1 cellular context compared by ENCODE assay signal in the genomic region with DNA sequence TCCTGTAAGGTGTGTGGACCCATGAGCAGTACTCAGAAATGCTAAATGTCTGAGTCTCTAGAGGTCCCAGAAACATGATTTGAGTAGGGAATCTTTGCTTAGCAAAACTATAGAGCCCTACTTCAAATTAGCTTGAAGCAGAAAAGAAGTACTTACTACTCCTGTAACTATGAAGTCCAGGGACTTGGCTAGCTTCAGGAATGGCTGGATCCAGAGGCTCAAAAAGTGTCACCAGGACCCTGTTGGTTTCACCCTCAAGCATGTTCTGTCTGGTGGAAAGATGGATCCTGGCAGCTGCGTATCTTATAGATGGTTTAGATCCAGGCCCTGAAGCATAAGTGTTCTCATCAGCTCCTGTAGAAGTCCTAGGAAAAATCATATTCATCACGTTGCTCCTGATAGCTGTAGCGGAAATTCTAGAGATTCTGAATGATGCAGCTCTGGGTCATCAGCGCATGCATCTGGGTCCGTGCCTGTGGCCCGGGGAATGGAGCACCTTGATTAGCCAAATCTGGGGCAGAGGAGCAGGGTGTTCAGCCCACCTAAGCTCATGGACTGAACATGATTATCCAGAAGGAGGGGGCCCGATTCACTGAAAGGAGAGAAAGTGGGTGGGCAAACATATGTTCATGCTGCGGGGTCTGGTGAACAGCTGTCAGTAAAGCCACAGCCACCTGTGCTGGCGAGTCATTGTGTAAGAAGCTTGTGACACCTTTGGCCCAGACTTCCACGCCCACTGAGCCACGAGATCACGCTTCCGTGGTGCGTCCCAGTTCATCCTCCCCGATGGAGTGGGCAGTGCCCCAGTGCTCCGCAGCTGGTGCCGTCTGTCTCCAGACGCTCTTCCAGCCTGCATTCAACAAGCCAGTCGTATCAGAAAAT.
TF ChIP-seq lines count a peak whose summit lies in the region.

No MANE protein-coding gene starts in this region.

TF ChIP-seq in GM12878, 131 proteins besides CTCF, POLR2A, EP300 and RAD21 (continues in another document):
- TF ChIP-seq ZBED1 (IDR thresholded peaks at IDR 0.05; ENCODE audit: borderline replicate concordance) (peak; percentile 81; the same call in 1 of the 2 replicates), SMARCA5 (IDR thresholded peaks at IDR 0.05) (no peak), MTA2 (IDR thresholded peaks at IDR 0.05; ENCODE audit: low read depth) (peak; percentile 48; the same call in 1 of the 2 replicates), ASH2L (IDR thresholded peaks at IDR 0.05; ENCODE audit: borderline replicate concordance, low read depth) (no peak), TARDBP (IDR thresholded peaks at IDR 0.05; ENCODE audit: borderline replicate concordance) (no peak), DPF2 (IDR thresholded peaks at IDR 0.05) (peak; percentile 75; the same call in 1 of the 2 replicates), NFIC (IDR thresholded peaks at IDR 0.05; ENCODE audit: low read depth, low read length) (no peak), CBX5 (IDR thresholded peaks at IDR 0.05; ENCODE audit: low read depth) (no peak), CEBPB (IDR thresholded peaks at IDR 0.05; ENCODE audit: borderline replicate concordance in 1 of 2, low read depth in 2 of 2, low read length in 2 of 2) (no peak), CBFB (IDR thresholded peaks at IDR 0.05; ENCODE audit: low read depth) (peak; percentile 79), RELA (IDR thresholded peaks at IDR 0.05; ENCODE audit: borderline replicate concordance, partially characterized antibody) (no peak), ZNF217 (IDR thresholded peaks at IDR 0.05) (no peak), CREM (IDR thresholded peaks at IDR 0.05; ENCODE audit: low read depth) (peak; percentile 79), STAT3 (IDR thresholded peaks at IDR 0.05; ENCODE audit: low read depth, low read length) (no peak), EGR1 (IDR thresholded peaks at IDR 0.05; ENCODE audit: borderline replicate concordance in 1 of 2, low read depth in 2 of 2, low read length in 2 of 2) (peak in 1 of 2 experiments; percentile 58; a peak in 2 of 3 replicates), ZNF384 (IDR thresholded peaks at IDR 0.05; ENCODE audit: borderline replicate concordance, low read depth, low read length) (no peak), SMAD5 (IDR thresholded peaks at IDR 0.05; ENCODE audit: low read depth) (no peak), BCL11A (IDR thresholded peaks at IDR 0.05; ENCODE audit: low read depth, low read length) (peak; percentile 87), ATF7 (IDR thresholded peaks at IDR 0.05; ENCODE audit: low read depth) (peak; percentile 29; the same call in 1 of the 2 replicates), NFYA (IDR thresholded peaks at IDR 0.05; ENCODE audit: borderline replicate concordance, low read depth, low read length) (no peak), POU2F2 (IDR thresholded peaks at IDR 0.05; ENCODE audit: borderline replicate concordance, low read depth, low read length) (0 out of 3 replicates have a peak, but pooled peaks have one; percentile 27), SMAD1 (IDR thresholded peaks at IDR 0.05; ENCODE audit: low read depth, partially characterized antibody) (no peak), BACH1 (IDR thresholded peaks at IDR 0.05; ENCODE audit: borderline replicate concordance) (peak; percentile 45; the same call in 1 of the 2 replicates), NR2F1 (conservative IDR thresholded peaks at IDR 0.05) (peak; percentile 80), ZNF622 (IDR thresholded peaks at IDR 0.05) (no peak), SIX5 (IDR thresholded peaks at IDR 0.05; ENCODE audit: low read depth, low read length, severe bottlenecking) (no peak), TCF12 (IDR thresholded peaks at IDR 0.05; ENCODE audit: low read depth, low read length) (peak; percentile 100), YY1 (IDR thresholded peaks at IDR 0.05; ENCODE audit: low read depth, low read length) (peak; percentile 48; the same call in 1 of the 2 replicates), RAD51 (IDR thresholded peaks at IDR 0.05) (no peak), HDGF (IDR thresholded peaks at IDR 0.05) (no peak), IKZF2 (IDR thresholded peaks at IDR 0.05) (peak in 1 of 2 experiments; percentile 49; a peak in 3 of 4 replicates), BHLHE40 (IDR thresholded peaks at IDR 0.05; ENCODE audit: borderline replicate concordance in 1 of 2, low read depth in 2 of 2, low read length in 1 of 2) (peak; percentile 74 to 91), NRF1 (conservative IDR thresholded peaks at IDR 0.05; ENCODE audit: low read depth, low read length) (no peak), BMI1 (IDR thresholded peaks at IDR 0.05; ENCODE audit: borderline replicate concordance) (no peak), TCF3 (IDR thresholded peaks at IDR 0.05; ENCODE audit: borderline replicate concordance, insufficient read depth, low read depth, low read length) (peak; percentile 99), IKZF1 (conservative IDR thresholded peaks at IDR 0.05) (peak; percentile 83), SIN3A (IDR thresholded peaks at IDR 0.05; ENCODE audit: low read depth, low read length) (no peak; the same call in 1 of the 2 replicates)
- TF ChIP-seq, protein P1, sequence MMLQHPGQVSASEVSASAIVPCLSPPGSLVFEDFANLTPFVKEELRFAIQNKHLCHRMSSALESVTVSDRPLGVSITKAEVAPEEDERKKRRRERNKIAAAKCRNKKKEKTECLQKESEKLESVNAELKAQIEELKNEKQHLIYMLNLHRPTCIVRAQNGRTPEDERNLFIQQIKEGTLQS (IDR thresholded peaks at IDR 0.05; ENCODE audit: borderline replicate concordance, extremely low read depth, low read depth, low read length): no peak
- TF ChIP-seq, protein P2, sequence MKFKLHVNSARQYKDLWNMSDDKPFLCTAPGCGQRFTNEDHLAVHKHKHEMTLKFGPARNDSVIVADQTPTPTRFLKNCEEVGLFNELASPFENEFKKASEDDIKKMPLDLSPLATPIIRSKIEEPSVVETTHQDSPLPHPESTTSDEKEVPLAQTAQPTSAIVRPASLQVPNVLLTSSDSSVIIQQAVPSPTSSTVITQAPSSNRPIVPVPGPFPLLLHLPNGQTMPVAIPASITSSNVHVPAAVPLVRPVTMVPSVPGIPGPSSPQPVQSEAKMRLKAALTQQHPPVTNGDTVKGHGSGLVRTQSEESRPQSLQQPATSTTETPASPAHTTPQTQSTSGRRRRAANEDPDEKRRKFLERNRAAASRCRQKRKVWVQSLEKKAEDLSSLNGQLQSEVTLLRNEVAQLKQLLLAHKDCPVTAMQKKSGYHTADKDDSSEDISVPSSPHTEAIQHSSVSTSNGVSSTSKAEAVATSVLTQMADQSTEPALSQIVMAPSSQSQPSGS (IDR thresholded peaks at IDR 0.05; ENCODE audit: low read length): no peak
- TF ChIP-seq, protein P3, sequence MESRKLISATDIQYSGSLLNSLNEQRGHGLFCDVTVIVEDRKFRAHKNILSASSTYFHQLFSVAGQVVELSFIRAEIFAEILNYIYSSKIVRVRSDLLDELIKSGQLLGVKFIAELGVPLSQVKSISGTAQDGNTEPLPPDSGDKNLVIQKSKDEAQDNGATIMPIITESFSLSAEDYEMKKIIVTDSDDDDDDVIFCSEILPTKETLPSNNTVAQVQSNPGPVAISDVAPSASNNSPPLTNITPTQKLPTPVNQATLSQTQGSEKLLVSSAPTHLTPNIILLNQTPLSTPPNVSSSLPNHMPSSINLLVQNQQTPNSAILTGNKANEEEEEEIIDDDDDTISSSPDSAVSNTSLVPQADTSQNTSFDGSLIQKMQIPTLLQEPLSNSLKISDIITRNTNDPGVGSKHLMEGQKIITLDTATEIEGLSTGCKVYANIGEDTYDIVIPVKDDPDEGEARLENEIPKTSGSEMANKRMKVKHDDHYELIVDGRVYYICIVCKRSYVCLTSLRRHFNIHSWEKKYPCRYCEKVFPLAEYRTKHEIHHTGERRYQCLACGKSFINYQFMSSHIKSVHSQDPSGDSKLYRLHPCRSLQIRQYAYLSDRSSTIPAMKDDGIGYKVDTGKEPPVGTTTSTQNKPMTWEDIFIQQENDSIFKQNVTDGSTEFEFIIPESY (IDR thresholded peaks at IDR 0.05): no peak
- TF ChIP-seq, protein P4, sequence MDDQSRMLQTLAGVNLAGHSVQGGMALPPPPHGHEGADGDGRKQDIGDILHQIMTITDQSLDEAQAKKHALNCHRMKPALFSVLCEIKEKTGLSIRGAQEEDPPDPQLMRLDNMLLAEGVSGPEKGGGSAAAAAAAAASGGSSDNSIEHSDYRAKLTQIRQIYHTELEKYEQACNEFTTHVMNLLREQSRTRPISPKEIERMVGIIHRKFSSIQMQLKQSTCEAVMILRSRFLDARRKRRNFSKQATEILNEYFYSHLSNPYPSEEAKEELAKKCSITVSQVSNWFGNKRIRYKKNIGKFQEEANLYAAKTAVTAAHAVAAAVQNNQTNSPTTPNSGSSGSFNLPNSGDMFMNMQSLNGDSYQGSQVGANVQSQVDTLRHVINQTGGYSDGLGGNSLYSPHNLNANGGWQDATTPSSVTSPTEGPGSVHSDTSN (IDR thresholded peaks at IDR 0.05; ENCODE audit: insufficient replicate concordance, low read depth, low read length): peak; percentile 59
- TF ChIP-seq, protein P5, sequence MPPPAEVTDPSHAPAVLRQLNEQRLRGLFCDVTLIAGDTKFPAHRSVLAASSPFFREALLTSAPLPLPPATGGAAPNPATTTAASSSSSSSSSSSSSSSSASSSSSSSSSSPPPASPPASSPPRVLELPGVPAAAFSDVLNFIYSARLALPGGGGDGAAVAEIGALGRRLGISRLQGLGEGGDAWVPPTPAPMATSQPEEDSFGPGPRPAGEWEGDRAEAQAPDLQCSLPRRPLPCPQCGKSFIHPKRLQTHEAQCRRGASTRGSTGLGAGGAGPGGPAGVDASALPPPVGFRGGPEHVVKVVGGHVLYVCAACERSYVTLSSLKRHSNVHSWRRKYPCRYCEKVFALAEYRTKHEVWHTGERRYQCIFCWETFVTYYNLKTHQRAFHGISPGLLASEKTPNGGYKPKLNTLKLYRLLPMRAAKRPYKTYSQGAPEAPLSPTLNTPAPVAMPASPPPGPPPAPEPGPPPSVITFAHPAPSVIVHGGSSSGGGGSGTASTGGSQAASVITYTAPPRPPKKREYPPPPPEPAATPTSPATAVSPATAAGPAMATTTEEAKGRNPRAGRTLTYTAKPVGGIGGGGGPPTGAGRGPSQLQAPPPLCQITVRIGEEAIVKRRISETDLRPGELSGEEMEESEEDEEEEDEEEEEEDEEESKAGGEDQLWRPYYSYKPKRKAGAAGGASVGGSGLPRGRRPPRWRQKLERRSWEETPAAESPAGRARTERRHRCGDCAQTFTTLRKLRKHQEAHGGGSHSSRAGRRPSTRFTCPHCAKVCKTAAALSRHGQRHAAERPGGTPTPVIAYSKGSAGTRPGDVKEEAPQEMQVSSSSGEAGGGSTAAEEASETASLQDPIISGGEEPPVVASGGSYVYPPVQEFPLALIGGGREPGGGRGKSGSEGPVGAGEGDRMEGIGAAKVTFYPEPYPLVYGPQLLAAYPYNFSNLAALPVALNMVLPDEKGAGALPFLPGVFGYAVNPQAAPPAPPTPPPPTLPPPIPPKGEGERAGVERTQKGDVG (CRISPR knock-in tag; IDR thresholded peaks at IDR 0.05): no peak
- TF ChIP-seq, protein P6, sequence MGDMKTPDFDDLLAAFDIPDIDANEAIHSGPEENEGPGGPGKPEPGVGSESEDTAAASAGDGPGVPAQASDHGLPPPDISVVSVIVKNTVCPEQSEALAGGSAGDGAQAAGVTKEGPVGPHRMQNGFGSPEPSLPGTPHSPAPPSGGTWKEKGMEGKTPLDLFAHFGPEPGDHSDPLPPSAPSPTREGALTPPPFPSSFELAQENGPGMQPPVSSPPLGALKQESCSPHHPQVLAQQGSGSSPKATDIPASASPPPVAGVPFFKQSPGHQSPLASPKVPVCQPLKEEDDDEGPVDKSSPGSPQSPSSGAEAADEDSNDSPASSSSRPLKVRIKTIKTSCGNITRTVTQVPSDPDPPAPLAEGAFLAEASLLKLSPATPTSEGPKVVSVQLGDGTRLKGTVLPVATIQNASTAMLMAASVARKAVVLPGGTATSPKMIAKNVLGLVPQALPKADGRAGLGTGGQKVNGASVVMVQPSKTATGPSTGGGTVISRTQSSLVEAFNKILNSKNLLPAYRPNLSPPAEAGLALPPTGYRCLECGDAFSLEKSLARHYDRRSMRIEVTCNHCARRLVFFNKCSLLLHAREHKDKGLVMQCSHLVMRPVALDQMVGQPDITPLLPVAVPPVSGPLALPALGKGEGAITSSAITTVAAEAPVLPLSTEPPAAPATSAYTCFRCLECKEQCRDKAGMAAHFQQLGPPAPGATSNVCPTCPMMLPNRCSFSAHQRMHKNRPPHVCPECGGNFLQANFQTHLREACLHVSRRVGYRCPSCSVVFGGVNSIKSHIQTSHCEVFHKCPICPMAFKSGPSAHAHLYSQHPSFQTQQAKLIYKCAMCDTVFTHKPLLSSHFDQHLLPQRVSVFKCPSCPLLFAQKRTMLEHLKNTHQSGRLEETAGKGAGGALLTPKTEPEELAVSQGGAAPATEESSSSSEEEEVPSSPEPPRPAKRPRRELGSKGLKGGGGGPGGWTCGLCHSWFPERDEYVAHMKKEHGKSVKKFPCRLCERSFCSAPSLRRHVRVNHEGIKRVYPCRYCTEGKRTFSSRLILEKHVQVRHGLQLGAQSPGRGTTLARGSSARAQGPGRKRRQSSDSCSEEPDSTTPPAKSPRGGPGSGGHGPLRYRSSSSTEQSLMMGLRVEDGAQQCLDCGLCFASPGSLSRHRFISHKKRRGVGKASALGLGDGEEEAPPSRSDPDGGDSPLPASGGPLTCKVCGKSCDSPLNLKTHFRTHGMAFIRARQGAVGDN (IDR thresholded peaks at IDR 0.05): peak; percentile 31
- TF ChIP-seq, protein P7, sequence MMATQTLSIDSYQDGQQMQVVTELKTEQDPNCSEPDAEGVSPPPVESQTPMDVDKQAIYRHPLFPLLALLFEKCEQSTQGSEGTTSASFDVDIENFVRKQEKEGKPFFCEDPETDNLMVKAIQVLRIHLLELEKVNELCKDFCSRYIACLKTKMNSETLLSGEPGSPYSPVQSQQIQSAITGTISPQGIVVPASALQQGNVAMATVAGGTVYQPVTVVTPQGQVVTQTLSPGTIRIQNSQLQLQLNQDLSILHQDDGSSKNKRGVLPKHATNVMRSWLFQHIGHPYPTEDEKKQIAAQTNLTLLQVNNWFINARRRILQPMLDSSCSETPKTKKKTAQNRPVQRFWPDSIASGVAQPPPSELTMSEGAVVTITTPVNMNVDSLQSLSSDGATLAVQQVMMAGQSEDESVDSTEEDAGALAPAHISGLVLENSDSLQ (IDR thresholded peaks at IDR 0.05): peak; percentile 33; the same call in 1 of the 2 replicates
- TF ChIP-seq, protein P8, sequence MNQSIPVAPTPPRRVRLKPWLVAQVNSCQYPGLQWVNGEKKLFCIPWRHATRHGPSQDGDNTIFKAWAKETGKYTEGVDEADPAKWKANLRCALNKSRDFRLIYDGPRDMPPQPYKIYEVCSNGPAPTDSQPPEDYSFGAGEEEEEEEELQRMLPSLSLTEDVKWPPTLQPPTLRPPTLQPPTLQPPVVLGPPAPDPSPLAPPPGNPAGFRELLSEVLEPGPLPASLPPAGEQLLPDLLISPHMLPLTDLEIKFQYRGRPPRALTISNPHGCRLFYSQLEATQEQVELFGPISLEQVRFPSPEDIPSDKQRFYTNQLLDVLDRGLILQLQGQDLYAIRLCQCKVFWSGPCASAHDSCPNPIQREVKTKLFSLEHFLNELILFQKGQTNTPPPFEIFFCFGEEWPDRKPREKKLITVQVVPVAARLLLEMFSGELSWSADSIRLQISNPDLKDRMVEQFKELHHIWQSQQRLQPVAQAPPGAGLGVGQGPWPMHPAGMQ (IDR thresholded peaks at IDR 0.05; ENCODE audit: borderline replicate concordance): no peak
- TF ChIP-seq, protein P9, sequence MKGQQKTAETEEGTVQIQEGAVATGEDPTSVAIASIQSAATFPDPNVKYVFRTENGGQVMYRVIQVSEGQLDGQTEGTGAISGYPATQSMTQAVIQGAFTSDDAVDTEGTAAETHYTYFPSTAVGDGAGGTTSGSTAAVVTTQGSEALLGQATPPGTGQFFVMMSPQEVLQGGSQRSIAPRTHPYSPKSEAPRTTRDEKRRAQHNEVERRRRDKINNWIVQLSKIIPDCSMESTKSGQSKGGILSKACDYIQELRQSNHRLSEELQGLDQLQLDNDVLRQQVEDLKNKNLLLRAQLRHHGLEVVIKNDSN (IDR thresholded peaks at IDR 0.05; ENCODE audit: borderline replicate concordance, extremely low read length, insufficient read depth, low read depth, low read length): no peak
